Comparison of ENCODE assay signal across 8 cellular contexts in the genomic region with DNA sequence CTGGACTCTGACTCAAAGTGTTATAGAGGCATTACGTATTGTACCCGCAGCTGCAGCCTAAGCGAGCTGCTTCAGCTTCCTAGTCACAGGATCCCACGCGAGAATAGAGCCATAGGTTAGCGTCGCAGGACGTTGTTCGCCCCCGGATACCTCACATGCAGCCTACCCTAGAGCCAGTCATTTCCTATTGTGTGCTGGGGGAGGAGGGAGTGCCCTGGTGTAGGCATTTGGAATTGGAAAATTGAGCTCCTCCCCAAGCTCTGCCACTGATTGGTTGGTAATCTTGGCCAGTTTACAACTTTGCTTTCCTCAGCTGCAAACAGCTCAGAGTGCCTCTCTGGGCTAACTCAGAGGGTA. TPM values are rescaled to one million over a fixed set of nuclear protein-coding genes. Genes with fewer than 3 reads are reported as not detected.
DNase-seq lines count a peak whose midpoint lies in the region; ATAC-seq and TF ChIP-seq lines count a peak whose summit lies in the region.

No MANE protein-coding gene starts in this region.

- H3K4me1 ChIP-seq in endodermal cell (ENCODE audit: control insufficient read depth, insufficient read depth, low read length) (no peaks in the 10 kb centered on the region), mononuclear cell (ENCODE audit: insufficient read depth, low read length) (peaks cover 9% of the 10 kb centered on the region)

- TF ChIP-seq CTCF in 22Rv1 (IDR thresholded peaks at IDR 0.05) (no peak), endodermal cell (conservative IDR thresholded peaks at IDR 0.05) (no peak), type B pancreatic cell (conservative IDR thresholded peaks at IDR 0.05) (no peak)

- peak overlapping the region; percentile 95 for H3K27ac Mint-ChIP-seq in T-helper 2 cell treated with Interferon-gamma antibody and Interleukin-4, amounts not matched to agents 5 μg/mL and 100 μg/mL, for 36 hours
- peak overlapping the region; percentile 96 for H3K27ac Mint-ChIP-seq in endodermal cell
- H3K27ac Mint-ChIP-seq in type B pancreatic cell = peak overlapping the region; percentile 93

- peaks cover 22% of the 10 kb centered on the region for H3K36me3 ChIP-seq in endodermal cell (ENCODE audit: control insufficient read depth, insufficient read depth, low read length)

- ATAC-seq in GM18505 (IDR thresholded peaks at IDR 0.05; ENCODE audit: unreplicated experiment) (peak; percentile 37), HG03521 (IDR thresholded peaks at IDR 0.05; ENCODE audit: unreplicated experiment) (peak; percentile 18), HG02763 (IDR thresholded peaks at IDR 0.05; ENCODE audit: unreplicated experiment) (no peak)

- H3K4me3 ChIP-seq in endodermal cell (ENCODE audit: low read length) = peak overlapping the region; percentile 97
- H3K4me3 ChIP-seq in mononuclear cell (ENCODE audit: low read length) = peak overlapping the region; percentile 64

- peak overlapping the region; percentile 91 for H3K4me3 Mint-ChIP-seq in T-helper 2 cell treated with Interferon-gamma antibody and Interleukin-4, amounts not matched to agents 5 μg/mL and 100 μg/mL, for 36 hours
- H3K4me3 Mint-ChIP-seq in endodermal cell (peak overlapping the region; percentile 85), type B pancreatic cell (peak overlapping the region; percentile 99)

- H3K9ac ChIP-seq in endodermal cell (ENCODE audit: extremely low read depth, low read length, poor library complexity, severe bottlenecking) = peak overlapping the region; percentile 76

- H3K36me3 Mint-ChIP-seq in T-helper 2 cell treated with Interferon-gamma antibody and Interleukin-4, amounts not matched to agents 5 μg/mL and 100 μg/mL, for 36 hours (ENCODE audit: low read depth) = peaks cover 52% of the 10 kb centered on the region
- H3K36me3 Mint-ChIP-seq in endodermal cell (ENCODE audit: low read depth) (peaks cover 34% of the 10 kb centered on the region), type B pancreatic cell (peaks cover 30% of the 10 kb centered on the region)

- peaks cover 13% of the 10 kb centered on the region for H3K4me1 Mint-ChIP-seq in T-helper 2 cell treated with Interferon-gamma antibody and Interleukin-4, amounts not matched to agents 5 μg/mL and 100 μg/mL, for 36 hours (ENCODE audit: low read depth)
- H3K4me1 Mint-ChIP-seq in endodermal cell (peaks cover 2% of the 10 kb centered on the region), type B pancreatic cell (ENCODE audit: unreplicated experiment) (no peaks in the 10 kb centered on the region)

- H3K9me3 Mint-ChIP-seq in T-helper 2 cell treated with Interferon-gamma antibody and Interleukin-4, amounts not matched to agents 5 μg/mL and 100 μg/mL, for 36 hours = peaks cover 32% of the 10 kb centered on the region
- peaks cover 36% of the 10 kb centered on the region for H3K9me3 Mint-ChIP-seq in endodermal cell
- peaks cover 5% of the 10 kb centered on the region for H3K9me3 Mint-ChIP-seq in type B pancreatic cell

- peak overlapping the region; percentile 63 for H3K27ac ChIP-seq in 22Rv1
- peak overlapping the region; percentile 64 for H3K27ac ChIP-seq in endodermal cell (ENCODE audit: low read depth, low read length)

- DNase-seq in T-helper 2 cell treated with Interferon-gamma antibody and Interleukin-4, amounts not matched to agents 5 μg/mL and 100 μg/mL, for 36 hours (ENCODE audit: low spot score) = peak; percentile 51
- DNase-seq in endodermal cell = peak; percentile 67
- no peak for DNase-seq in type B pancreatic cell (ENCODE audit: extremely low spot score, unreplicated experiment)

- H3K27me3 Mint-ChIP-seq in T-helper 2 cell treated with Interferon-gamma antibody and Interleukin-4, amounts not matched to agents 5 μg/mL and 100 μg/mL, for 36 hours (ENCODE audit: low read depth) = no peaks in the 10 kb centered on the region
- H3K27me3 Mint-ChIP-seq in endodermal cell (ENCODE audit: insufficient read depth) (peaks cover 12% of the 10 kb centered on the region), type B pancreatic cell (no peaks in the 10 kb centered on the region)

- 39 to 76% methylated on average over 5 to 10 of the region's 10 CpGs for WGBS in endodermal cell (ENCODE audit: insufficient coverage in 1 of 2, insufficient read length in 1 of 2), 2 experiments

- TF ChIP-seq POLR2A in GM18505 (IDR thresholded peaks at IDR 0.05; ENCODE audit: borderline replicate concordance, extremely low read depth, insufficient read depth, insufficient read length) = no peak

- H3K27me3 ChIP-seq in endodermal cell (ENCODE audit: control insufficient read depth, insufficient read depth, low read length, poor library complexity, severe bottlenecking) (no peaks in the 10 kb centered on the region), mononuclear cell (ENCODE audit: insufficient read depth, low read length) (no peaks in the 10 kb centered on the region)

- H3K9me3 ChIP-seq in endodermal cell (ENCODE audit: control insufficient read depth, low read length) (peaks cover 9% of the 10 kb centered on the region), mononuclear cell (ENCODE audit: low read depth, low read length) (peaks cover 10% of the 10 kb centered on the region)

RNA-seq across cellular contexts. Expression of a gene that starts 0.5 kb away (rescaled TPM):
- total RNA-seq in endodermal cell (10 to 100 TPM; 54.5 to 61.8 TPM), mononuclear cell (19.4 TPM), type B pancreatic cell (ENCODE audit: low replicate concordance) (41.1 and 51.1 TPM in 2 replicates)
- 47.2 TPM for polyA plus RNA-seq in endodermal cell (2013, experiment 1 of 2)
- 44.7 TPM for polyA plus RNA-seq in endodermal cell (2013, experiment 2 of 2)

RNA-seq across cellular contexts. Expression of a gene that starts 0.7 kb away (rescaled TPM):
- total RNA-seq in endodermal cell (1 to 10 TPM; 2.0 to 3.1 TPM), mononuclear cell (5.6 TPM), type B pancreatic cell (ENCODE audit: low replicate concordance) (1.4 and 2.2 TPM in 2 replicates)
- 2.4 TPM for polyA plus RNA-seq in endodermal cell (2013, experiment 1 of 2)
- 2.2 TPM for polyA plus RNA-seq in endodermal cell (2013, experiment 2 of 2)

RNA-seq across cellular contexts. Expression of a gene that starts 43.0 kb away (rescaled TPM):
- total RNA-seq in endodermal cell (10 to 100 TPM; 11.0 to 13.5 TPM), mononuclear cell (6.0 TPM), type B pancreatic cell (ENCODE audit: low replicate concordance) (10.8 and 14.9 TPM in 2 replicates)
- 11.5 TPM for polyA plus RNA-seq in endodermal cell (2013, experiment 1 of 2)
- 12.8 TPM for polyA plus RNA-seq in endodermal cell (2013, experiment 2 of 2)

RNA-seq across cellular contexts. Expression of a gene that starts 43.2 kb away (rescaled TPM):
- total RNA-seq in endodermal cell = 10 to 100 TPM; 19.8 to 24.1 TPM
- polyA plus RNA-seq in endodermal cell (2013, experiment 1 of 2) = 18.7 TPM
- polyA plus RNA-seq in endodermal cell (2013, experiment 2 of 2) = 18.5 TPM
- 8.9 TPM for total RNA-seq in mononuclear cell
- total RNA-seq in type B pancreatic cell (ENCODE audit: low replicate concordance) = 12.4 and 15.0 TPM in 2 replicates

RNA-seq across cellular contexts. Expression of a gene that starts 51.3 kb away (rescaled TPM):
- total RNA-seq in endodermal cell (not detected), mononuclear cell (not detected), type B pancreatic cell (ENCODE audit: low replicate concordance) (not detected in 2 replicates)
- polyA plus RNA-seq in endodermal cell (2013, experiment 1 of 2) = not detected
- not detected for polyA plus RNA-seq in endodermal cell (2013, experiment 2 of 2)
